8 cellular contexts compared by ENCODE assay signal in genomic region chr1:45011837-45012638, GRCh38. TPM values are rescaled to one million over a fixed set of nuclear protein-coding genes. Genes with fewer than 3 reads are reported as not detected.
DNase-seq lines count a peak whose midpoint lies in the region; ATAC-seq, FAIRE-seq and TF ChIP-seq lines count a peak whose summit lies in the region.

UROD (plus strand) TSS chr1:45012254; CDS start chr1:45012266, 12 bp downstream.

- H3K9me3 ChIP-seq in right cardiac atrium (ENCODE audit: control insufficient read depth, low read length) (no peaks in the 10 kb centered on the region), uterus (no peaks in the 10 kb centered on the region)

- H3K36me3 ChIP-seq in uterus = no peaks in the 10 kb centered on the region

- peak; percentile 82 for TF ChIP-seq POLR2A in GM12892 (IDR thresholded peaks at IDR 0.05; ENCODE audit: low read depth, low read length)
- peak in 1 of 2 donors; percentile 22 for TF ChIP-seq POLR2A in uterus (IDR thresholded peaks at IDR 0.05)

- ATAC-seq in HG02885 (IDR thresholded peaks at IDR 0.05; ENCODE audit: poor library complexity, unreplicated experiment) = peak; percentile 75
- peak; percentile 93 for ATAC-seq in right cardiac atrium

- FAIRE-seq in GM12892 (lab: Jason Lieb, UNC) = peak; percentile 95

- H3K4me3 ChIP-seq in right cardiac atrium (ENCODE audit: low read length) = peak within 1 kb of the TSS; percentile 78
- peak within 1 kb of the TSS; percentile 48 to 88 for H3K4me3 ChIP-seq in uterus

- under 1% methylated on average over 21 of the region's 21 CpGs for WGBS in right cardiac atrium

- H3K27me3 ChIP-seq in right cardiac atrium (ENCODE audit: control insufficient read depth, insufficient read depth) (no peaks in the 10 kb centered on the region), uterus (no peaks in the 10 kb centered on the region)

- intact Hi-C loops in T-helper 2 cell treated with Interferon-gamma antibody and Interleukin-4, amounts not matched to agents 100 ng/mL and 5 ng/mL, for 36 hours (cut with micrococcal nuclease) = loop anchor here (1.0 to 5.0 kb wide), 12 partner anchors 26 to 675 kb away; partner anchors contain the start of genes BEST4, CCDC163, EIF2B3 and GPBP1L1
- intact Hi-C loops in right cardiac atrium (cut with DNase I) = loop anchor here in 3 of 4 donors (5.0 kb wide), 2 partner anchors 290 to 480 kb away; partner anchors contain the start of gene TESK2 (in 2 of the 3)
- intact Hi-C loops in uterus (cut with DNase I; ENCODE audit: low total_unique reads) = loop anchor here (5.0 kb wide), 2 partner anchors 225 to 290 kb away; partner anchors contain the start of gene BEST4

- H3K27ac ChIP-seq in right cardiac atrium (ENCODE audit: low read length) (peak within 1 kb of the TSS; percentile 91), uterus (peak within 1 kb of the TSS; percentile 76 to 83)

- H3K4me1 ChIP-seq in right cardiac atrium (ENCODE audit: control insufficient read depth, insufficient read depth, low read length) (peaks cover 9% of the 10 kb centered on the region), uterus (peaks cover 0 to 11% of the 10 kb centered on the region in 2 donors)

- peak in 1 of 4 experiments; percentile 31 for TF ChIP-seq CTCF in uterus (IDR thresholded peaks at IDR 0.05)

- peak; percentile 84 for DNase-seq in GM12892 (ENCODE audit: insufficient read length)
- peak; percentile 96 for DNase-seq in NCI-H1694 treated with DMSO at 0.1 percent for 48 hours (lab: John Stamatoyannopoulos, UW)
- peak; percentile 15 to 93 (median 85) for DNase-seq in anterior cingulate cortex (lab: John Stamatoyannopoulos, UW)
- peak; percentile 93 to 97 (median 95) for DNase-seq in right cardiac atrium
- peak; percentile 86 for DNase-seq in pulmonary artery endothelial cell (ENCODE audit: low read depth, low spot score)
- DNase-seq in uterus = peak; percentile 92 to 93

RNA-seq across cellular contexts. Expression of gene UROD, which starts in this region (rescaled TPM):
- 64.0 TPM for polyA plus RNA-seq in GM12892 (2012; ENCODE audit: missing spikeins)
- 62.1 and 64.5 TPM in 2 replicates for total RNA-seq in T-helper 2 cell treated with Interferon-gamma antibody and Interleukin-4, amounts not matched to agents 100 ng/mL and 5 ng/mL, for 36 hours
- total RNA-seq in right cardiac atrium (10 to 100 TPM; 71.9 to 87.6 (median 80.0) TPM), pulmonary artery endothelial cell (265 and 302 TPM in 2 replicates), uterus (100 to 1,000 TPM in 1 of 4 donors, 10 to 100 TPM in 3; 76.4 to 104 (median 88.9) TPM)
- 91.0 TPM for polyA plus RNA-seq in right cardiac atrium

Comparison
In these comparisons a context has a peak if more than half of its experiments do, and no peak if none do; other contexts are left out.
1. Peak in every context shown above with its lines: DNase-seq, ATAC-seq, H3K4me3 ChIP-seq and H3K27ac ChIP-seq.